In the genomic region with DNA sequence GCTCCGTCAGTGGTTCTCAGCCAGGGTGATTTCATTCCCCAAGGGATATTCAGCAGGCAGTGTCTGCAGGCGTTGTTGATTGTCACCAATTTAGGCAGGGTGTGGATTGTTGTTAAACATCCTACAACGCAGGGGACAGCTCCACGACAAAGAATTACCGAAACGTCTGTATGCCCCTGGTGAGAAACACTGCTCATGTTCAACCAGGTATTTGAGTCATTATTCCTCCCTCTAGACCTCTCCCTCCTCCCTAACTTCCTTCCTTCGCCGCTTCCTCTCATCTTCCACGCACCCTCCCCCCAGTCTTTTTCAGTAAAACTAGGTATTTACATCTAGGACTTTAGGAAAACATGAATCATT, we compare ENCODE assay signal across 1 cellular context.
TF ChIP-seq lines count a peak whose summit lies in the region.

No MANE protein-coding gene starts in this region.

TF ChIP-seq in GM23338, 12 proteins besides CTCF, POLR2A, EP300 and RAD21 (continued from another document):
- TF ChIP-seq ETS1 (IDR thresholded peaks at IDR 0.05) = no peak
- TF ChIP-seq ZNF331 (CRISPR knock-in tag; IDR thresholded peaks at IDR 0.05; ENCODE audit: low read depth) = no peak
- TF ChIP-seq ZNF114 (CRISPR knock-in tag; IDR thresholded peaks at IDR 0.05) = no peak
- TF ChIP-seq EZH2 (IDR thresholded peaks at IDR 0.05; ENCODE audit: low read depth, unreplicated experiment) = no peak
- no peak for TF ChIP-seq CREB1 (CRISPR knock-in tag; IDR thresholded peaks at IDR 0.05; ENCODE audit: low read depth)
